32 cellular contexts compared by ENCODE assay signal in genomic region chr19:14177496-14178074, GRCh38.
"Had no signal": no experiment of that assay in that cellular context is flagged by ENCODE, and none has a peak within 500 bp of the region (broad histone marks: within the 10 kb centered on the region; RNA-seq: fewer than 3 reads in every experiment).

No MANE protein-coding gene starts in this region.

- H3K4me3 ChIP-seq: esophagus muscularis mucosa, gastroesophageal sphincter had no signal

- ATAC-seq: activated CD4-positive, CD25-positive, alpha-beta regulatory T cell treated with anti-CD3 and anti-CD28 coated beads, Interleukin-2, amount 50 U/mL, for 24 hours; activated CD8-positive, alpha-beta T cell treated with anti-CD3 and anti-CD28 coated beads for 36 hours; effector memory CD8-positive, alpha-beta T cell; gastroesophageal sphincter; T-helper 17 cell had no signal

- H3K27me3 ChIP-seq: brain microvascular endothelial cell, esophagus muscularis mucosa, gastroesophageal sphincter had no signal

- DNase-seq: activated B cell treated with CpG ODN at 0.5 μM for 24 hours; activated CD4-positive, alpha-beta T cell treated with anti-CD3 and anti-CD28 coated beads for 48 hours; activated CD4-positive, alpha-beta T cell treated with anti-CD3 and anti-CD28 coated beads, Interleukin-2, amount 50 U/mL, for 1 hour; activated CD4-positive, alpha-beta T cell treated with anti-CD3 and anti-CD28 coated beads, Interleukin-2, amount 50 U/mL, for 48 hours; activated CD8-positive, alpha-beta memory T cell treated with anti-CD3 and anti-CD28 coated beads for 24 hours; activated CD8-positive, alpha-beta T cell treated with anti-CD3 and anti-CD28 coated beads for 36 hours; activated effector memory CD4-positive, alpha-beta T cell treated with Interleukin-2 at 50 U/mL for 16 hours; activated gamma-delta T cell treated with Interleukin-2 at 50 U/mL for 16 hours; activated naive CD4-positive, alpha-beta T cell treated with anti-CD3 and anti-CD28 coated beads, Interleukin-2, amount 50 U/mL, for 16 hours; activated naive CD4-positive, alpha-beta T cell treated with Interleukin-2 at 50 U/mL for 16 hours; activated T-cell treated with anti-CD3 and anti-CD28 coated beads, Interleukin-2, amount 50 U/mL, for 48 hours; amniotic stem cell; anterior cingulate cortex; brain microvascular endothelial cell; caudate nucleus; cortex of kidney; dermis blood vessel endothelial cell; effector CD4-positive, alpha-beta T cell; effector memory CD8-positive, alpha-beta T cell; erythroblast; foreskin melanocyte; SW 1271; T-helper 1 cell; T-helper 17 cell; T1000; WERI-Rb-1 had no signal

- H3K9me3 ChIP-seq: esophagus muscularis mucosa, gastroesophageal sphincter had no signal

- H3K4me1 ChIP-seq: esophagus muscularis mucosa, gastroesophageal sphincter had no signal

- H3K27ac ChIP-seq: brain microvascular endothelial cell, esophagus muscularis mucosa, gastroesophageal sphincter, WERI-Rb-1 had no signal

- FAIRE-seq: astrocyte, bronchial epithelial cell, colon had no signal
